In the genomic region with DNA sequence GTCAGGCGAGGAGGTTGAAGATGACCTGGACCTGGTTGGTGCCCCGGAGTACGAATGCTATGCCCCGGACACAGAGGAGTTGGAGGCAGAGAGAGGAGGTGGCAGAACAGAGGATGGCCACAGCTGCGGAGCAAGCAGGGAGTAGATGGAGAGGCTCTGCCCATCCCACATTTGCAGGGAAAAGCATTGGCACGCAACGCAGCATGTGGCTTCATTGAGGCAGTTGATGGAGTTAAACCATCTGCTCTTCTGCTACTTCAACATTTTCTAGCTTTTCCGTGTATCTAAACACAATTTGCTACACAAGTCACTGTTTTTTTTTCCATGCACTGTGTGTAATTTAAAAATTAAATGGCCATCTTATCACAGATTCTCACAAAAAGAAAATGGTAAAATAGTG, we compare ENCODE assay signal across 37 cellular contexts.
"Had no signal": no experiment of that assay in that cellular context is flagged by ENCODE, and none has a peak within 500 bp of the region (broad histone marks: within the 10 kb centered on the region; RNA-seq: fewer than 3 reads in every experiment).

No MANE protein-coding gene starts in this region.

- DNase-seq: activated CD4-positive, alpha-beta T cell treated with anti-CD3 and anti-CD28 coated beads for 36 hours; activated CD4-positive, alpha-beta T cell treated with anti-CD3 and anti-CD28 coated beads, Interleukin-2, amount 10 ng/mL, durations not matched to agents 7 days and 5 days; activated CD4-positive, alpha-beta T cell treated with anti-CD3 and anti-CD28 coated beads, Interleukin-2, amount 50 U/mL, for 48 hours; activated CD8-positive, alpha-beta memory T cell treated with anti-CD3 and anti-CD28 coated beads, Interleukin-2, amount 10 ng/mL, durations not matched to agents 7 days and 5 days; activated effector memory CD4-positive, alpha-beta T cell treated with anti-CD3 and anti-CD28 coated beads, Interleukin-2, amount 50 U/mL, for 16 hours; activated naive CD4-positive, alpha-beta T cell; activated naive CD4-positive, alpha-beta T cell treated with anti-CD3 and anti-CD28 coated beads, Interleukin-2, amount 50 U/mL, for 16 hours; activated naive CD8-positive, alpha-beta T cell treated with anti-CD3 and anti-CD28 coated beads for 36 hours; activated T-cell treated with anti-CD3 and anti-CD28 coated beads, Interleukin-2, amount 50 U/mL, for 1 hour; activated T-cell treated with anti-CD3 and anti-CD28 coated beads, Interleukin-2, amount 50 U/mL, for 72 hours; amniotic stem cell; aorta; Karpas-422; KBM-7; MG63; NCI-H1048; NCI-H1105 treated with DMSO at 0.1 percent for 48 hours; NCI-H1436; NCI-H187; NCI-H2029 treated with DMSO at 0.1 percent for 48 hours; NCI-H2107; NCI-H2171; NCI-H510A; NCI-H526; NCI-H748 treated with DMSO at 0.1 percent for 48 hours; NK-92 treated with Interleukin-12 subunit alpha and Interleukin-12 subunit beta, amount 100 ng/mL, for 24 hours; PC-3; Peyer's patch; RPMI8226; SHP77 treated with DMSO at 0.1 percent for 48 hours; SK-N-SH had no signal

- H3K27me3 Mint-ChIP-seq: activated CD4-positive, alpha-beta T cell treated with anti-CD3 and anti-CD28 coated beads for 36 hours; activated CD4-positive, alpha-beta T cell treated with anti-CD3 and anti-CD28 coated beads, Interleukin-2, amount 10 ng/mL, durations not matched to agents 7 days and 5 days; activated CD8-positive, alpha-beta memory T cell treated with anti-CD3 and anti-CD28 coated beads, Interleukin-2, amount 10 ng/mL, durations not matched to agents 7 days and 5 days; activated naive CD8-positive, alpha-beta T cell treated with anti-CD3 and anti-CD28 coated beads for 36 hours; activated T-helper 17 cell treated with anti-CD3 and anti-CD28 coated beads, Interleukin-2, amount 50 U/mL, for 72 hours had no signal

- H3K4me1 ChIP-seq: Peyer's patch, SJSA1 had no signal

- H3K4me3 Mint-ChIP-seq: activated CD4-positive, alpha-beta T cell treated with anti-CD3 and anti-CD28 coated beads for 36 hours; activated CD4-positive, alpha-beta T cell treated with anti-CD3 and anti-CD28 coated beads, Interleukin-2, amount 10 ng/mL, durations not matched to agents 7 days and 5 days; activated CD8-positive, alpha-beta memory T cell treated with anti-CD3 and anti-CD28 coated beads, Interleukin-2, amount 10 ng/mL, durations not matched to agents 7 days and 5 days; activated naive CD8-positive, alpha-beta T cell treated with anti-CD3 and anti-CD28 coated beads for 36 hours; activated T-cell treated with anti-CD3 and anti-CD28 coated beads, Interleukin-2, amount 50 U/mL, for 72 hours; activated T-helper 17 cell treated with anti-CD3 and anti-CD28 coated beads, Interleukin-2, amount 50 U/mL, for 72 hours; T-helper 1 cell treated with Interleukin-12 subunit alpha and Interleukin-12 subunit beta and Interleukin-4 antibody, amounts not matched to agents 30 μg/mL and 1 μg/mL, for 36 hours; T-helper 2 cell treated with Interferon-gamma antibody and Interleukin-4, amounts not matched to agents 5 μg/mL and 100 μg/mL, for 36 hours; WTC11 had no signal

- H3K27ac ChIP-seq: Peyer's patch, SJSA1 had no signal

- H3K4me1 Mint-ChIP-seq: WTC11 had no signal

- H3K27me3 ChIP-seq: MG63, Peyer's patch, SJSA1 had no signal

- H3K27ac Mint-ChIP-seq: activated CD4-positive, alpha-beta T cell treated with anti-CD3 and anti-CD28 coated beads for 36 hours; activated CD4-positive, alpha-beta T cell treated with anti-CD3 and anti-CD28 coated beads, Interleukin-2, amount 10 ng/mL, durations not matched to agents 7 days and 5 days; activated CD8-positive, alpha-beta memory T cell treated with anti-CD3 and anti-CD28 coated beads, Interleukin-2, amount 10 ng/mL, durations not matched to agents 7 days and 5 days; activated naive CD8-positive, alpha-beta T cell treated with anti-CD3 and anti-CD28 coated beads for 36 hours; activated T-cell treated with anti-CD3 and anti-CD28 coated beads, Interleukin-2, amount 50 U/mL, for 72 hours; activated T-helper 17 cell treated with anti-CD3 and anti-CD28 coated beads, Interleukin-2, amount 50 U/mL, for 72 hours; T-helper 1 cell treated with Interleukin-12 subunit alpha and Interleukin-12 subunit beta and Interleukin-4 antibody, amounts not matched to agents 30 μg/mL and 1 μg/mL, for 36 hours; T-helper 2 cell treated with Interferon-gamma antibody and Interleukin-4, amounts not matched to agents 5 μg/mL and 100 μg/mL, for 36 hours; WTC11 had no signal

- H3K4me3 ChIP-seq: MG63, Peyer's patch, SJSA1 had no signal

- H3K9me3 Mint-ChIP-seq: activated naive CD8-positive, alpha-beta T cell treated with anti-CD3 and anti-CD28 coated beads for 36 hours had no signal

- H3K9me3 ChIP-seq: Peyer's patch, SJSA1, SK-N-SH had no signal

- ATAC-seq: activated CD4-positive, alpha-beta T cell treated with anti-CD3 and anti-CD28 coated beads for 36 hours; activated CD4-positive, CD25-positive, alpha-beta regulatory T cell treated with anti-CD3 and anti-CD28 coated beads, Interleukin-2, amount 50 U/mL, for 24 hours; activated CD8-positive, alpha-beta memory T cell treated with anti-CD3 and anti-CD28 coated beads, Interleukin-2, amount 10 ng/mL, durations not matched to agents 7 days and 5 days; activated T-cell treated with anti-CD3 and anti-CD28 coated beads, Interleukin-2, amount 50 U/mL, for 72 hours; activated T-helper 17 cell treated with anti-CD3 and anti-CD28 coated beads, Interleukin-2, amount 50 U/mL, for 72 hours; PC-3; WTC11 had no signal
